Comparison of ENCODE assay signal across 1 cellular context in the genomic region with DNA sequence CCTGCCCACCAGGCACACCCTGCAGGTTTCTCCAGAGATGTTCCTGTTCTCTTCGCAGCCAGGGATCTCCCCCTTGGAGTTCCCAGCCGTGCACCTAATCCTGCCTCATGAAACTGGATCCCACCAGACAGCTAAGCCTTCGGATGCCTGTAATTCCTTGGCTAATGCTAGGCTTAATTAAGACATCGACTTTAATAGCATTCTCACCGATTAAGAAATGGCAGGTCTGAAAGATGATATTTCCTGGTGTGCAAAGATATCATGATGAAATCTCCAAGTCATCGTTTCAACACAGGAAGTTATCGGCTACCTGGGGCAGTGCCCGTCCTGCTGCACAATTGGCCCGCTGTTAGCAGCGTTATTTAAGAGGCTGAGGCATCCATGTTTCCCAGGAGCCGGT.
TF ChIP-seq lines count a peak whose summit lies in the region.

No MANE protein-coding gene starts in this region.

TF ChIP-seq in K562, 482 proteins besides CTCF, POLR2A, EP300 and RAD21:
- TF ChIP-seq PPARD (CRISPR knock-in tag; IDR thresholded peaks at IDR 0.05): no peak
- TF ChIP-seq GATAD2A (IDR thresholded peaks at IDR 0.05): no peak
- peak; percentile 46 for TF ChIP-seq CEBPB (tag; IDR thresholded peaks at IDR 0.05)
- no peak for TF ChIP-seq YBX1 (IDR thresholded peaks at IDR 0.05)
- no peak for TF ChIP-seq SAFB (IDR thresholded peaks at IDR 0.05; ENCODE audit: borderline replicate concordance, low read depth, low read length)
- TF ChIP-seq, protein P1, sequence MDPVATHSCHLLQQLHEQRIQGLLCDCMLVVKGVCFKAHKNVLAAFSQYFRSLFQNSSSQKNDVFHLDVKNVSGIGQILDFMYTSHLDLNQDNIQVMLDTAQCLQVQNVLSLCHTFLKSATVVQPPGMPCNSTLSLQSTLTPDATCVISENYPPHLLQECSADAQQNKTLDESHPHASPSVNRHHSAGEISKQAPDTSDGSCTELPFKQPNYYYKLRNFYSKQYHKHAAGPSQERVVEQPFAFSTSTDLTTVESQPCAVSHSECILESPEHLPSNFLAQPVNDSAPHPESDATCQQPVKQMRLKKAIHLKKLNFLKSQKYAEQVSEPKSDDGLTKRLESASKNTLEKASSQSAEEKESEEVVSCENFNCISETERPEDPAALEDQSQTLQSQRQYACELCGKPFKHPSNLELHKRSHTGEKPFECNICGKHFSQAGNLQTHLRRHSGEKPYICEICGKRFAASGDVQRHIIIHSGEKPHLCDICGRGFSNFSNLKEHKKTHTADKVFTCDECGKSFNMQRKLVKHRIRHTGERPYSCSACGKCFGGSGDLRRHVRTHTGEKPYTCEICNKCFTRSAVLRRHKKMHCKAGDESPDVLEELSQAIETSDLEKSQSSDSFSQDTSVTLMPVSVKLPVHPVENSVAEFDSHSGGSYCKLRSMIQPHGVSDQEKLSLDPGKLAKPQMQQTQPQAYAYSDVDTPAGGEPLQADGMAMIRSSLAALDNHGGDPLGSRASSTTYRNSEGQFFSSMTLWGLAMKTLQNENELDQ (CRISPR knock-in tag; IDR thresholded peaks at IDR 0.05; ENCODE audit: borderline replicate concordance): no peak
- peak; percentile 11 for TF ChIP-seq MEIS2 (IDR thresholded peaks at IDR 0.05; ENCODE audit: partially characterized antibody)
- TF ChIP-seq ELF1 (tag; IDR thresholded peaks at IDR 0.05): peak; percentile 38; the same call in 1 of the 2 replicates
- TF ChIP-seq CEBPG (CRISPR knock-in tag; IDR thresholded peaks at IDR 0.05): no peak
- TF ChIP-seq CEBPG (tag; conservative IDR thresholded peaks at IDR 0.05 in 1 of 2, IDR thresholded peaks at IDR 0.05 in 1 of 2): peak; percentile 40 to 63
- TF ChIP-seq, protein P2, sequence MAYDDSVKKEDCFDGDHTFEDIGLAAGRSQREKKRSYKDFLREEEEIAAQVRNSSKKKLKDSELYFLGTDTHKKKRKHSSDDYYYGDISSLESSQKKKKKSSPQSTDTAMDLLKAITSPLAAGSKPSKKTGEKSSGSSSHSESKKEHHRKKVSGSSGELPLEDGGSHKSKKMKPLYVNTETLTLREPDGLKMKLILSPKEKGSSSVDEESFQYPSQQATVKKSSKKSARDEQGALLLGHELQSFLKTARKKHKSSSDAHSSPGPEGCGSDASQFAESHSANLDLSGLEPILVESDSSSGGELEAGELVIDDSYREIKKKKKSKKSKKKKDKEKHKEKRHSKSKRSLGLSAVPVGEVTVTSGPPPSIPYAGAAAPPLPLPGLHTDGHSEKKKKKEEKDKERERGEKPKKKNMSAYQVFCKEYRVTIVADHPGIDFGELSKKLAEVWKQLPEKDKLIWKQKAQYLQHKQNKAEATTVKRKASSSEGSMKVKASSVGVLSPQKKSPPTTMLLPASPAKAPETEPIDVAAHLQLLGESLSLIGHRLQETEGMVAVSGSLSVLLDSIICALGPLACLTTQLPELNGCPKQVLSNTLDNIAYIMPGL (CRISPR knock-in tag; IDR thresholded peaks at IDR 0.05): no peak
